In genomic region chr3:40452876-40453730, GRCh38 we compare ENCODE assay signal across 8 cellular contexts. TPM values are rescaled to one million over a fixed set of nuclear protein-coding genes. Genes with fewer than 3 reads are reported as not detected.
DNase-seq lines count a peak whose midpoint lies in the region; ATAC-seq and TF ChIP-seq lines count a peak whose summit lies in the region.

No MANE protein-coding gene starts in this region.

- no peaks in the 10 kb centered on the region for H3K9me1 ChIP-seq in IMR-90 (ENCODE audit: insufficient read depth, low read length)

- H4K20me1 ChIP-seq in IMR-90 (ENCODE audit: insufficient read depth, low read length) (peaks cover 8% of the 10 kb centered on the region; the same call in 1 of the 2 replicates), OCI-LY7 (ENCODE audit: insufficient read depth, low read length) (peaks cover 3% of the 10 kb centered on the region; the same call in 1 of the 2 replicates)

- peak; percentile 59 for TF ChIP-seq POLR2A in IMR-90 (IDR thresholded peaks at IDR 0.05; ENCODE audit: low read depth, low read length)

- peak overlapping the region; percentile 91 to 93 for H4K8ac ChIP-seq in IMR-90 (ENCODE audit: low read depth in 2 of 2, low read length in 2 of 2)

- intact Hi-C loops in IMR-90 (cut with micrococcal nuclease) (loop anchor here (1.0 to 5.0 kb wide), 3 partner anchors 72 to 141 kb away; partner anchors contain the start of gene ZNF621), OCI-LY7 (cut with micrococcal nuclease; ENCODE audit: unreplicated experiment) (loop anchor here (1.0 to 10.0 kb wide), 4 partner anchors 71 to 1512 kb away; partner anchors contain the start of genes EIF1B, ULK4 and ZNF621)

- H3K14ac ChIP-seq in IMR-90 (replicated peaks; ENCODE audit: low read depth, low read length) = peak overlapping the region; percentile 84

- dilution Hi-C loops in IMR-90 (cut with HindIII; ENCODE audit: low sequenced_read_pairs, unreplicated experiment) = no loop called here

- H3K23ac ChIP-seq in IMR-90 (ENCODE audit: low read depth, low read length) = peak overlapping the region; percentile 28

- peak overlapping the region; percentile 63; the same call in 1 of the 3 replicates for H2BK15ac ChIP-seq in IMR-90 (ENCODE audit: low read depth, low read length)

- H4K91ac ChIP-seq in IMR-90 (ENCODE audit: insufficient read depth, low read depth, low read length) = peak overlapping the region; percentile 93

- BruUV-seq in IMR-90 (replicated peaks; lab: Mats Ljungman, UMichigan) (no TSS peak), OCI-LY7 (replicated peaks; lab: Mats Ljungman, UMichigan) (no TSS peak)

- H3K27ac ChIP-seq in IMR-90 (ENCODE audit: insufficient read depth, low read length) (peak overlapping the region; percentile 81), OCI-LY7 (ENCODE audit: low read depth, low read length, poor library complexity, severe bottlenecking) (peak overlapping the region; percentile 64)

- H3K9me3 ChIP-seq in IMR-90 (ENCODE audit: control insufficient read depth, insufficient read depth, low read length) (no peaks in the 10 kb centered on the region), OCI-LY7 (ENCODE audit: low read length) (no peaks in the 10 kb centered on the region)

- H2AK5ac ChIP-seq in IMR-90 (ENCODE audit: low read depth, low read length) = peak overlapping the region; percentile 9; the same call in 1 of the 2 replicates

- no peaks in the 10 kb centered on the region for H3K9me2 ChIP-seq in OCI-LY7 (ENCODE audit: insufficient read depth, low read length)

- H2AFZ ChIP-seq in IMR-90 (replicated peaks; ENCODE audit: low read length, poor library complexity) (peak overlapping the region; percentile 97), OCI-LY7 (ENCODE audit: low read length) (peak overlapping the region; percentile 87)

- peaks cover 16% of the 10 kb centered on the region for H3K79me2 ChIP-seq in OCI-LY7 (ENCODE audit: insufficient read depth, low read depth, low read length)

- WGBS in IMR-90 (ENCODE audit: extremely low coverage in 2 of 2, insufficient read length in 1 of 2), 2 experiments = 3% methylated on average over 14 of the region's 41 CpGs; no CpG with 5 or more reads in 1 of the 2 experiments

- POLR2A ChIA-PET in IMR-90 (lab: Charles Lee; ENCODE audit: unreplicated experiment) = interaction anchor here (0.7 kb wide), 1 partner anchor 1731 kb away, joined by 3 read pairs; no protein-coding TSS in a partner anchor
- POLR2A ChIA-PET in OCI-LY7 (lab: Charles Lee) = interaction anchor here (0.5 to 2.5 kb wide), 8 partner anchors 8 to 171 kb away, joined by 3 to 8 read pairs (median 3); partner anchors contain the start of gene ZNF621

- peak overlapping the region; percentile 34; the same call in 1 of the 2 replicates for H3K56ac ChIP-seq in IMR-90 (ENCODE audit: extremely low read depth, insufficient read depth, low read length)

- CTCF ChIA-PET in IMR-90 (lab: Yijun Ruan, JAX) = interaction anchor here (0.6 kb wide), 1 partner anchor 1456 kb away, joined by 5 read pairs; no protein-coding TSS in a partner anchor
- CTCF ChIA-PET in OCI-LY7 (lab: Charles Lee; ENCODE audit: unreplicated experiment) = no interaction called here

- H3K9ac ChIP-seq in IMR-90 (ENCODE audit: low read depth, low read length) = peak overlapping the region; percentile 81

- TF ChIP-seq CTCF in IMR-90 (conservative IDR thresholded peaks at IDR 0.05; ENCODE audit: low read depth, low read length) (no peak), OCI-LY7 (conservative IDR thresholded peaks at IDR 0.05; ENCODE audit: low read length) (no peak), epithelial cell of esophagus (IDR thresholded peaks at IDR 0.05; ENCODE audit: insufficient read depth, low read depth, low read length, missing control alignments) (no peak)

- TF ChIP-seq RAD21 in IMR-90 (IDR thresholded peaks at IDR 0.05; ENCODE audit: low read length) = no peak

- H3K4me3 ChIP-seq in IMR-90 (ENCODE audit: insufficient read depth, low read depth, low read length) = peak overlapping the region; percentile 72
- H3K4me3 ChIP-seq in OCI-LY7 (ENCODE audit: low read depth, low read length, poor library complexity, severe bottlenecking) = peak overlapping the region; percentile 72
- H3K4me3 ChIP-seq in epithelial cell of esophagus (ENCODE audit: low read length) = peak overlapping the region; percentile 80

- H3K4me1 ChIP-seq in IMR-90 (ENCODE audit: control insufficient read depth, insufficient read depth, low read length) (no peaks in the 10 kb centered on the region), OCI-LY7 (ENCODE audit: insufficient read depth, low read length, poor library complexity, severe bottlenecking) (peaks cover 26% of the 10 kb centered on the region)

- H3K79me1 ChIP-seq in IMR-90 (ENCODE audit: low read depth in 1 of 2, low read length in 2 of 2) = peaks cover 5 to 10% of the 10 kb centered on the region in 2 experiments; a peak in 2 of 4 replicates

- no peak overlapping the region for H2BK20ac ChIP-seq in IMR-90 (ENCODE audit: low read depth, low read length)

- ATAC-seq in GM21529 (IDR thresholded peaks at IDR 0.05; ENCODE audit: unreplicated experiment) (peak; percentile 94), IMR-90 (ENCODE audit: low read depth) (peak; percentile 95)

- peak overlapping the region; percentile 47 for H2AK9ac ChIP-seq in IMR-90 (replicated peaks; ENCODE audit: low read depth, low read length, poor library complexity)

- DNase-seq in DMS114 treated with DMSO at 0.1 percent for 48 hours (lab: John Stamatoyannopoulos, UW; ENCODE audit: unreplicated experiment) (peak; percentile 99), IMR-90 (peak; percentile 98), OCI-LY7 (ENCODE audit: low spot score) (peak; percentile 98), activated T-cell treated with anti-CD3 and anti-CD28 coated beads for 4 hours (peak; percentile 89), epithelial cell of esophagus (ENCODE audit: low read depth) (peak; percentile 99), middle frontal gyrus (ENCODE audit: extremely low spot score, low spot score) (peak; percentile 97)
- DNase-seq in stimulated activated CD8-positive, alpha-beta memory T cell treated with anti-CD3 and anti-CD28 coated beads, Interleukin-2, amount 100 ng/mL, for 1 hour (ENCODE audit: low read depth in 2 of 2) = peak; percentile 89 to 91

- peak overlapping the region; percentile 53 for H2BK5ac ChIP-seq in IMR-90 (ENCODE audit: low read depth, low read length, poor library complexity, severe bottlenecking)

- H3K27me3 ChIP-seq in IMR-90 (ENCODE audit: control insufficient read depth, insufficient read depth, low read length) = no peaks in the 10 kb centered on the region

- peak overlapping the region; percentile 91 for H3K4ac ChIP-seq in IMR-90 (ENCODE audit: low read depth, low read length)

- H3K4me2 ChIP-seq in IMR-90 (ENCODE audit: low read depth, low read length) = peak overlapping the region; percentile 87
- peak overlapping the region; percentile 86 for H3K4me2 ChIP-seq in OCI-LY7 (ENCODE audit: low read length)

- peak overlapping the region; percentile 46 for H2BK120ac ChIP-seq in IMR-90 (ENCODE audit: low read depth, low read length)

- in situ Hi-C loops in IMR-90 (cut with MboI; ENCODE audit: low sequenced_read_pairs) = no loop called here

- peak overlapping the region; percentile 56 for H3K18ac ChIP-seq in IMR-90 (ENCODE audit: low read depth, low read length)

- H4K5ac ChIP-seq in IMR-90 (ENCODE audit: low read depth, low read length) = peak overlapping the region; percentile 85

- H3K36me3 ChIP-seq in IMR-90 (ENCODE audit: control insufficient read depth, insufficient read depth, low read length) = peaks cover 4% of the 10 kb centered on the region
- H3K36me3 ChIP-seq in OCI-LY7 (ENCODE audit: insufficient read depth, low read length) = peaks cover 8% of the 10 kb centered on the region

TF ChIP-seq in IMR-90, 13 proteins besides CTCF, POLR2A, EP300 and RAD21 (continues in another document):
- TF ChIP-seq MAZ (IDR thresholded peaks at IDR 0.05; ENCODE audit: borderline replicate concordance, low read depth, low read length) = peak; percentile 56; the same call in 1 of the 2 replicates
- TF ChIP-seq MXI1 (IDR thresholded peaks at IDR 0.05; ENCODE audit: borderline replicate concordance, low read depth, low read length) = peak; percentile 23
- peak; percentile 34; the same call in 1 of the 2 replicates for TF ChIP-seq CEBPB (IDR thresholded peaks at IDR 0.05; ENCODE audit: low read depth, low read length)
- TF ChIP-seq ELK1 (IDR thresholded peaks at IDR 0.05; ENCODE audit: borderline replicate concordance, low read depth, low read length) = no peak
- TF ChIP-seq SMC3 (IDR thresholded peaks at IDR 0.05; ENCODE audit: low read depth, low read length) = no peak

RNA-seq across cellular contexts. Expression of gene RPL14, which starts 4.0 kb away (rescaled TPM):
- total RNA-seq in IMR-90 (2012; rRNA removed) (142 and 185 TPM in 2 replicates), OCI-LY7 (2022) (2,858 and 3,153 TPM in 2 replicates)
- polyA plus RNA-seq in IMR-90 (2012; rRNA removed) = 461 and 492 TPM in 2 replicates
- polyA plus RNA-seq in IMR-90 (2012; cell fraction: cytosol; rRNA removed) = 116 and 189 TPM in 2 replicates
- 44.3 and 165 TPM in 2 replicates for polyA plus RNA-seq in IMR-90 (2012; cell fraction: nucleus; rRNA removed; ENCODE audit: low replicate concordance)
- 943 and 1,275 TPM in 2 replicates for total RNA-seq in OCI-LY7 (2014; rRNA removed; shearing (Covaris generic))

RNA-seq across cellular contexts. Expression of gene ZNF619, which starts 23.8 kb away (rescaled TPM):
- total RNA-seq in IMR-90 (2012; rRNA removed) (4.2 and 4.8 TPM in 2 replicates), OCI-LY7 (2022) (0.80 and 1.3 TPM in 2 replicates)
- polyA plus RNA-seq in IMR-90 (2012; rRNA removed) = 1.9 and 2.0 TPM in 2 replicates
- polyA plus RNA-seq in IMR-90 (2012; cell fraction: cytosol; rRNA removed) = 0.63 and 0.71 TPM in 2 replicates
- polyA plus RNA-seq in IMR-90 (2012; cell fraction: nucleus; rRNA removed; ENCODE audit: low replicate concordance) = 1.0 and 2.8 TPM in 2 replicates
- total RNA-seq in OCI-LY7 (2014; rRNA removed; shearing (Covaris generic)) = 0.10 and 0.16 TPM in 2 replicates

RNA-seq across cellular contexts. Expression of gene ZNF620, which starts 52.7 kb away (rescaled TPM):
- total RNA-seq in IMR-90 (2012; rRNA removed) (0.72 and 0.83 TPM in 2 replicates), OCI-LY7 (2022) (0.27 and 0.65 TPM in 2 replicates)
- polyA plus RNA-seq in IMR-90 (2012; rRNA removed) = 0.22 and 0.48 TPM in 2 replicates
- 0.21 and 0.22 TPM in 2 replicates for polyA plus RNA-seq in IMR-90 (2012; cell fraction: cytosol; rRNA removed)
- polyA plus RNA-seq in IMR-90 (2012; cell fraction: nucleus; rRNA removed; ENCODE audit: low replicate concordance) = 0.35 and 1.9 TPM in 2 replicates
- not detected in 2 replicates for total RNA-seq in OCI-LY7 (2014; rRNA removed; shearing (Covaris generic))

Comparison
In these comparisons a context has a peak if more than half of its experiments do, and no peak if none do; other contexts are left out.
1. Peak in every context shown above with its lines: DNase-seq, ATAC-seq, H3K4me3 ChIP-seq and H3K27ac ChIP-seq.